1 cellular context compared by ENCODE assay signal in the genomic region with DNA sequence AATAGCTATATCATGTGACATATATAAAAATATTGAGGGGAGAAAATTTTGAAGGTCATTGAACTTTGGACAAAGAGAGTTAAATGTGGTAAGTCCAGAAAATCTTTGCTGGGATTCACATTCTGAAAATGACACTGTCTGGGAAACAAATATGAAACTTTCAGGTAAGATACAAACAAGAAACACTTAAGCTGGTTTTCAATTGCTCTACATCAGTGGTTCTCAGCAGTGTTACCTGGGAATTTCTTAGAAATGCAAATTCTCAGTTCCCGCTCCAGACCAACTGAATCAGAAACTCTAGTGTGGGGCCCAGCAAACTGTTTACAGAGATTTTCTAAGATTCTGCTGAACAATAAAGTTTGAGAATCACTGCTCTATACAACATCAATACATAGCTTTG.
TF ChIP-seq lines count a peak whose summit lies in the region.

No MANE protein-coding gene starts in this region.

TF ChIP-seq in SK-N-SH, 30 proteins besides CTCF, POLR2A, EP300 and RAD21 (continued from another document):
- TF ChIP-seq, protein P1, sequence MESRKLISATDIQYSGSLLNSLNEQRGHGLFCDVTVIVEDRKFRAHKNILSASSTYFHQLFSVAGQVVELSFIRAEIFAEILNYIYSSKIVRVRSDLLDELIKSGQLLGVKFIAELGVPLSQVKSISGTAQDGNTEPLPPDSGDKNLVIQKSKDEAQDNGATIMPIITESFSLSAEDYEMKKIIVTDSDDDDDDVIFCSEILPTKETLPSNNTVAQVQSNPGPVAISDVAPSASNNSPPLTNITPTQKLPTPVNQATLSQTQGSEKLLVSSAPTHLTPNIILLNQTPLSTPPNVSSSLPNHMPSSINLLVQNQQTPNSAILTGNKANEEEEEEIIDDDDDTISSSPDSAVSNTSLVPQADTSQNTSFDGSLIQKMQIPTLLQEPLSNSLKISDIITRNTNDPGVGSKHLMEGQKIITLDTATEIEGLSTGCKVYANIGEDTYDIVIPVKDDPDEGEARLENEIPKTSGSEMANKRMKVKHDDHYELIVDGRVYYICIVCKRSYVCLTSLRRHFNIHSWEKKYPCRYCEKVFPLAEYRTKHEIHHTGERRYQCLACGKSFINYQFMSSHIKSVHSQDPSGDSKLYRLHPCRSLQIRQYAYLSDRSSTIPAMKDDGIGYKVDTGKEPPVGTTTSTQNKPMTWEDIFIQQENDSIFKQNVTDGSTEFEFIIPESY (IDR thresholded peaks at IDR 0.05; ENCODE audit: borderline replicate concordance, low read depth), result no peak
- TF ChIP-seq NRF1 (IDR thresholded peaks at IDR 0.05; ENCODE audit: low read depth, low read length) (no peak), EZH2phosphoT487 (IDR thresholded peaks at IDR 0.05; ENCODE audit: borderline replicate concordance, low read depth) (no peak), TAF1 (IDR thresholded peaks at IDR 0.05; ENCODE audit: borderline replicate concordance, low read depth, low read length) (no peak)
